Comparison of ENCODE assay signal across 20 cellular contexts in genomic region chr9:120098584-120098983, GRCh38.
A peak's percentile ranks its signal among the peaks of the same experiment; 100 is the strongest.
DNase-seq lines count a peak whose midpoint lies in the region; ATAC-seq and TF ChIP-seq lines count a peak whose summit lies in the region.
"Had no signal": no experiment of that assay in that cellular context is flagged by ENCODE, and none has a peak within 500 bp of the region (broad histone marks: within the 10 kb centered on the region; RNA-seq: fewer than 3 reads in every experiment).

No MANE protein-coding gene starts in this region.

- H3K4me2 ChIP-seq in GM23338 (no peak overlapping the region), neural progenitor cell (peak overlapping the region; percentile 15)
- H3K4me2 ChIP-seq: A549; BLaER1 treated with 17β-estradiol and CSF1 and Interleukin-3, amounts not matched to agents 10 nM and 100 nM had no signal

- DNase-seq in GM23338 (ENCODE audit: low spot score): no peak
- DNase-seq in WTC11 (ENCODE audit: low spot score): no peak
- peak; percentile 9 for DNase-seq in neural progenitor cell (ENCODE audit: low spot score)
- DNase-seq in thyroid gland: no peak
- DNase-seq in NCI-H748 treated with DMSO at 0.1 percent for 48 hours (lab: John Stamatoyannopoulos, UW): no peak
- no peak for DNase-seq in effector memory CD8-positive, alpha-beta T cell
- DNase-seq in NCI-H2107 treated with DMSO at 0.1 percent for 48 hours (lab: John Stamatoyannopoulos, UW; ENCODE audit: unreplicated experiment): no peak
- DNase-seq: AML-193; Calu3; CD4-positive, alpha-beta T cell; CD8-positive, alpha-beta T cell; DMS79 treated with DMSO at 0.1 percent for 48 hours; GF-D8 had no signal

- H3K36me3 Mint-ChIP-seq in GM23338 (ENCODE audit: low read depth) (no peaks in the 10 kb centered on the region; the same call in 1 of the 3 replicates), WTC11 (no peaks in the 10 kb centered on the region), neural progenitor cell (no peaks in the 10 kb centered on the region)
- peaks cover 4% of the 10 kb centered on the region for H3K36me3 Mint-ChIP-seq in effector memory CD8-positive, alpha-beta T cell (ENCODE audit: insufficient read depth)
- H3K36me3 Mint-ChIP-seq: CD8-positive, alpha-beta T cell had no signal

- no peak overlapping the region for H3K4me3 ChIP-seq in GM23338
- H3K4me3 ChIP-seq in HUES48 (ENCODE audit: low read depth, low read length): no peak overlapping the region
- H3K4me3 ChIP-seq in neural progenitor cell: no peak overlapping the region
- H3K4me3 ChIP-seq in thyroid gland (replicated peaks in 1 of 3): no peak overlapping the region
- H3K4me3 ChIP-seq: A549; BLaER1 treated with 17β-estradiol and CSF1 and Interleukin-3, amounts not matched to agents 10 nM and 100 nM had no signal

- peaks cover 4% of the 10 kb centered on the region; the same call in 1 of the 2 replicates for H3K9me2 ChIP-seq in GM23338 (ENCODE audit: insufficient read depth)

- no peak overlapping the region for H3K27ac ChIP-seq in GM23338 (ENCODE audit: low read depth)
- H3K27ac ChIP-seq in HUES48 (ENCODE audit: low read depth, low read length): peak overlapping the region; percentile 27
- H3K27ac ChIP-seq in neural progenitor cell: no peak overlapping the region
- no peak overlapping the region for H3K27ac ChIP-seq in thyroid gland
- H3K27ac ChIP-seq: 22Rv1; A549; BLaER1 treated with 17β-estradiol and CSF1 and Interleukin-3, amounts not matched to agents 10 nM and 100 nM; C4-2B had no signal

- no peaks in the 10 kb centered on the region for H3K27me3 Mint-ChIP-seq in GM23338 (ENCODE audit: insufficient read depth, low read depth, poor library complexity)
- H3K27me3 Mint-ChIP-seq in WTC11 (ENCODE audit: low read depth): no peaks in the 10 kb centered on the region; the same call in 1 of the 2 replicates
- H3K27me3 Mint-ChIP-seq in neural progenitor cell (ENCODE audit: insufficient read depth, low read depth): peaks cover 2% of the 10 kb centered on the region
- H3K27me3 Mint-ChIP-seq in effector memory CD8-positive, alpha-beta T cell: peaks cover 0 to under 1% of the 10 kb centered on the region in 2 donors
- H3K27me3 Mint-ChIP-seq: CD4-positive, alpha-beta T cell had no signal

- TF ChIP-seq CTCF in GM23338 (conservative IDR thresholded peaks at IDR 0.05; ENCODE audit: low read depth in 2 of 2) (no peak), WTC11 (IDR thresholded peaks at IDR 0.05) (no peak), neural progenitor cell (IDR thresholded peaks at IDR 0.05) (no peak), thyroid gland (IDR thresholded peaks at IDR 0.05) (no peak)

- POLR2A ChIA-PET in WTC11 (lab: Charles Lee): no interaction called here

- no peaks in the 10 kb centered on the region for H3K79me2 ChIP-seq in GM23338 (replicated peaks; ENCODE audit: insufficient read depth)
- H3K79me2 ChIP-seq in neural progenitor cell (ENCODE audit: low read depth): no peaks in the 10 kb centered on the region

- WGBS in thyroid gland, 2 donors: 61 to 64% methylated on average over 6 of the region's 6 CpGs

- no peaks in the 10 kb centered on the region for H4K20me1 ChIP-seq in GM23338 (replicated peaks; ENCODE audit: insufficient read depth)
- no peaks in the 10 kb centered on the region for H4K20me1 ChIP-seq in neural progenitor cell (ENCODE audit: low read depth)
- H4K20me1 ChIP-seq: BLaER1 treated with 17β-estradiol and CSF1 and Interleukin-3, amounts not matched to agents 10 nM and 100 nM had no signal

- intact Hi-C loops in thyroid gland (cut with DNase I): no loop called here

- no peaks in the 10 kb centered on the region for H3K9me3 Mint-ChIP-seq in GM23338
- no peaks in the 10 kb centered on the region; the same call in 1 of the 2 replicates for H3K9me3 Mint-ChIP-seq in WTC11
- peaks cover 2% of the 10 kb centered on the region for H3K9me3 Mint-ChIP-seq in neural progenitor cell
- H3K9me3 Mint-ChIP-seq in effector memory CD8-positive, alpha-beta T cell: peaks cover 0 to 3% of the 10 kb centered on the region in 2 donors
- H3K9me3 Mint-ChIP-seq: CD8-positive, alpha-beta T cell had no signal

- H3K9ac ChIP-seq in HUES48 (ENCODE audit: low read depth, low read length): no peak overlapping the region
- no peak overlapping the region for H3K9ac ChIP-seq in neural progenitor cell
- H3K9ac ChIP-seq: BLaER1 treated with 17β-estradiol and CSF1 and Interleukin-3, amounts not matched to agents 10 nM and 100 nM had no signal

- H3K9me3 ChIP-seq in HUES48 (ENCODE audit: control insufficient read depth, insufficient read depth, low read length): no peaks in the 10 kb centered on the region
- no peaks in the 10 kb centered on the region for H3K9me3 ChIP-seq in neural progenitor cell (ENCODE audit: low read depth)
- no peaks in the 10 kb centered on the region for H3K9me3 ChIP-seq in thyroid gland
- H3K9me3 ChIP-seq: A549; BLaER1 treated with 17β-estradiol and CSF1 and Interleukin-3, amounts not matched to agents 10 nM and 100 nM; Caco-2 had no signal

- H3K36me3 ChIP-seq in GM23338 (ENCODE audit: insufficient read depth) (no peaks in the 10 kb centered on the region), HUES48 (ENCODE audit: control insufficient read depth, insufficient read depth, low read length) (no peaks in the 10 kb centered on the region), neural progenitor cell (no peaks in the 10 kb centered on the region), thyroid gland (no peaks in the 10 kb centered on the region)
- H3K36me3 ChIP-seq: BLaER1 treated with 17β-estradiol and CSF1 and Interleukin-3, amounts not matched to agents 10 nM and 100 nM had no signal

- TF ChIP-seq POLR2A in thyroid gland (IDR thresholded peaks at IDR 0.05): no peak

- ATAC-seq in GM23338 (peak; percentile 72), WTC11 (no peak; the same call in 1 of the 2 replicates)
- ATAC-seq in effector memory CD8-positive, alpha-beta T cell (replicated peaks): no peak
- ATAC-seq: A549; CD8-positive, alpha-beta T cell had no signal

- H2AFZ ChIP-seq in GM23338 (no peak overlapping the region), neural progenitor cell (replicated peaks) (no peak overlapping the region)

- no peaks in the 10 kb centered on the region for H3F3A ChIP-seq in GM23338 (replicated peaks; ENCODE audit: low read depth)
- H3F3A ChIP-seq in neural progenitor cell (ENCODE audit: low read depth): no peaks in the 10 kb centered on the region

- H3K4me1 Mint-ChIP-seq in GM23338: peaks cover 26% of the 10 kb centered on the region
- H3K4me1 Mint-ChIP-seq in WTC11: peaks cover 23% of the 10 kb centered on the region
- H3K4me1 Mint-ChIP-seq in neural progenitor cell: peaks cover 8% of the 10 kb centered on the region
- H3K4me1 Mint-ChIP-seq in effector memory CD8-positive, alpha-beta T cell (ENCODE audit: low read depth in 2 of 2): no peaks in the 10 kb centered on the region
- H3K4me1 Mint-ChIP-seq: B cell had no signal

- H3K27me3 ChIP-seq in GM23338 (ENCODE audit: insufficient read depth): no peaks in the 10 kb centered on the region
- H3K27me3 ChIP-seq in HUES48 (ENCODE audit: control insufficient read depth, insufficient read depth, low read length): no peaks in the 10 kb centered on the region
- H3K27me3 ChIP-seq in neural progenitor cell: no peaks in the 10 kb centered on the region
- no peaks in the 10 kb centered on the region for H3K27me3 ChIP-seq in thyroid gland
- H3K27me3 ChIP-seq: BLaER1 treated with 17β-estradiol and CSF1 and Interleukin-3, amounts not matched to agents 10 nM and 100 nM had no signal

- H3K4me3 Mint-ChIP-seq in GM23338: no peak overlapping the region
- H3K4me3 Mint-ChIP-seq in WTC11: no peak overlapping the region
- no peak overlapping the region for H3K4me3 Mint-ChIP-seq in neural progenitor cell
- H3K4me3 Mint-ChIP-seq in effector memory CD8-positive, alpha-beta T cell: no peak overlapping the region
- H3K4me3 Mint-ChIP-seq: B cell; CD4-positive, alpha-beta T cell; CD8-positive, alpha-beta T cell had no signal

- H3K27ac Mint-ChIP-seq in GM23338 (no peak overlapping the region), WTC11 (no peak overlapping the region), neural progenitor cell (no peak overlapping the region)
- H3K27ac Mint-ChIP-seq in effector memory CD8-positive, alpha-beta T cell: no peak overlapping the region
- H3K27ac Mint-ChIP-seq: B cell; CD4-positive, alpha-beta T cell; CD8-positive, alpha-beta T cell had no signal

- peaks cover 7% of the 10 kb centered on the region; the same call in 1 of the 2 replicates for H3K4me1 ChIP-seq in GM23338 (ENCODE audit: insufficient read depth)
- peaks cover 21% of the 10 kb centered on the region; the same call in 1 of the 2 replicates for H3K4me1 ChIP-seq in HUES48 (ENCODE audit: control insufficient read depth, insufficient read depth, low read length)
- peaks cover 11% of the 10 kb centered on the region for H3K4me1 ChIP-seq in neural progenitor cell
- H3K4me1 ChIP-seq in thyroid gland: no peaks in the 10 kb centered on the region
- H3K4me1 ChIP-seq: A549; BLaER1 treated with 17β-estradiol and CSF1 and Interleukin-3, amounts not matched to agents 10 nM and 100 nM; Caco-2 had no signal

- CTCF ChIA-PET in WTC11 (lab: Charles Lee): interaction anchor here (1.4 kb wide), 1 partner anchor 130 kb away, joined by 3 read pairs; no protein-coding TSS in a partner anchor

TF ChIP-seq in WTC11, 78 proteins besides CTCF, POLR2A, EP300 and RAD21:
- TF ChIP-seq OVOL2 (CRISPR knock-in tag; IDR thresholded peaks at IDR 0.05; ENCODE audit: borderline replicate concordance) (no peak), ZNF423 (CRISPR knock-in tag; IDR thresholded peaks at IDR 0.05) (peak; percentile 95), SMAD4 (CRISPR knock-in tag; IDR thresholded peaks at IDR 0.05) (no peak), ZBTB43 (CRISPR knock-in tag; IDR thresholded peaks at IDR 0.05) (no peak), CBFB (CRISPR knock-in tag; IDR thresholded peaks at IDR 0.05; ENCODE audit: low read depth) (no peak)
- TF ChIP-seq, protein P1, sequence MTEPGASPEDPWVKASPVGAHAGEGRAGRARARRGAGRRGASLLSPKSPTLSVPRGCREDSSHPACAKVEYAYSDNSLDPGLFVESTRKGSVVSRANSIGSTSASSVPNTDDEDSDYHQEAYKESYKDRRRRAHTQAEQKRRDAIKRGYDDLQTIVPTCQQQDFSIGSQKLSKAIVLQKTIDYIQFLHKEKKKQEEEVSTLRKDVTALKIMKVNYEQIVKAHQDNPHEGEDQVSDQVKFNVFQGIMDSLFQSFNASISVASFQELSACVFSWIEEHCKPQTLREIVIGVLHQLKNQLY (CRISPR knock-in tag; IDR thresholded peaks at IDR 0.05): no peak
